In genomic region chr3:70360985-70361384, GRCh38 we compare ENCODE assay signal across 11 cellular contexts. TPM values are rescaled to one million over a fixed set of nuclear protein-coding genes. Genes with fewer than 3 reads are reported as not detected.
DNase-seq lines count a peak whose midpoint lies in the region; ATAC-seq and TF ChIP-seq lines count a peak whose summit lies in the region.
"Had no signal": no experiment of that assay in that cellular context is flagged by ENCODE, and none has a peak within 500 bp of the region (broad histone marks: within the 10 kb centered on the region; RNA-seq: fewer than 3 reads in every experiment).

No MANE protein-coding gene starts in this region.

- H3K4me3 ChIP-seq in right atrium auricular region, result no peak overlapping the region
- no peak overlapping the region for H3K4me3 ChIP-seq in adrenal gland
- H3K4me3 ChIP-seq: cardiac muscle cell, left lung, MG63 had no signal

- H3K4me1 ChIP-seq in right atrium auricular region (no peaks in the 10 kb centered on the region), adrenal gland (replicated peaks in 1 of 2) (no peaks in the 10 kb centered on the region)
- H3K4me1 ChIP-seq: left lung had no signal

- no peak for TF ChIP-seq POLR2A in adrenal gland (IDR thresholded peaks at IDR 0.05)

- intact Hi-C loops in adrenal gland (cut with DNase I), result no loop called here

- ATAC-seq in GM18508 (IDR thresholded peaks at IDR 0.05; ENCODE audit: insufficient read depth, unreplicated experiment) (peak; percentile 90), GM21529 (IDR thresholded peaks at IDR 0.05; ENCODE audit: unreplicated experiment) (peak; percentile 97), HG03460 (IDR thresholded peaks at IDR 0.05; ENCODE audit: unreplicated experiment) (peak; percentile 89)
- ATAC-seq: left lung had no signal

- no peak overlapping the region for H3K27ac ChIP-seq in right atrium auricular region
- H3K27ac ChIP-seq in adrenal gland, result no peak overlapping the region
- H3K27ac ChIP-seq: cardiac muscle cell, left lung had no signal

- H3K27me3 ChIP-seq in right atrium auricular region (no peaks in the 10 kb centered on the region), adrenal gland (no peaks in the 10 kb centered on the region)
- H3K27me3 ChIP-seq: cardiac muscle cell, left lung, MG63 had no signal

- WGBS in adrenal gland, 4 donors, result 37 to 54% (median 46%) methylated on average over 3 of the region's 3 CpGs

- TF ChIP-seq CTCF in right atrium auricular region (IDR thresholded peaks at IDR 0.05) (no peak), adrenal gland (IDR thresholded peaks at IDR 0.05) (no peak)

- H3K9me3 ChIP-seq in right atrium auricular region, result peaks cover 0 to 19% of the 10 kb centered on the region in 2 donors
- no peaks in the 10 kb centered on the region for H3K9me3 ChIP-seq in adrenal gland (replicated peaks in 1 of 3)
- H3K9me3 ChIP-seq: MG63 had no signal

- H3K36me3 ChIP-seq in right atrium auricular region (no peaks in the 10 kb centered on the region), adrenal gland (replicated peaks in 1 of 2) (no peaks in the 10 kb centered on the region)
- H3K36me3 ChIP-seq: cardiac muscle cell, left lung, MG63 had no signal

- DNase-seq in fibroblast of peridontal ligament (ENCODE audit: extremely low read depth) (peak; percentile 4), NCI-H2081 treated with DMSO at 0.1 percent for 48 hours (lab: John Stamatoyannopoulos, UW) (no peak), islet precursor cell (no peak), right atrium auricular region (ENCODE audit: low spot score) (no peak), adrenal gland (no peak)
- DNase-seq: left lung, MG63 had no signal

RNA-seq across cellular contexts. Expression of gene MDFIC2, which starts 48.5 kb away (rescaled TPM):
- total RNA-seq in right atrium auricular region, result not detected
- total RNA-seq in adrenal gland, result not detected
- polyA plus RNA-seq in adrenal gland, result not detected
- total RNA-seq: cardiac muscle cell, left lung had no signal
- polyA plus RNA-seq: cardiac muscle cell had no signal
